1 cellular context compared by ENCODE assay signal in the genomic region with DNA sequence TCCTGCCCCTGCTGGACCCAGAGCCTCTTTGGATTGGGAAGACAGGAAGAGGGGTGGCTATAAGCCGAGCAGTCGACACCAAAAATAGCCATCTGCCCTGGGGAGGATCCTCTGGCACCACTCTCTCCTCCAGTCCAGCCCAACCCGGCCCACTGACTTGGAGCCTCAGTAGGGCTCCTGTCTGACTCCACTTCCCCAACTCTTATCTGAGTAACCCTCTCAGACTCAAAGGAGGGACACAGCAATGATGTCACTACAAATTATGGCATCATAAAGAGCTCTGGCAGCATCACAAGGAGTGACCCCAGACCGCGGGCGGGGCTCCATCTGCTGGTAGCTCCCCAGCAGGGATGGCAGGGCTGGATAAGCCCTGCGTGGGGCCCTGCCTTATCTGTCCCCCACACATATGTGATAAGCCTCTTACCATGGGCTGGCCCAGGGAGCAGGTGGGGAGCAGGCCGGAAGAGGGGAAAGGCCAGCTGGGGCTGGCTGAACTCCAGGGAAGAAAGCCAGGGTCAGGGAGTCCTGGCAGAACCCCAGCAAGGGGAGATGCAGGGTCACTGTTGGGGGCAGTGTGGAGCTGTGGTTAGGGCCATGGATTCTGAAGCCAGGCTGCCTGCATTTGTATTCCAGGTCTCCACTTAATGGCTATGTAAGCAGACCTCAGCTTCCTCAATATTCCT.
TF ChIP-seq lines count a peak whose summit lies in the region.

No MANE protein-coding gene starts in this region.

TF ChIP-seq in K562, 482 proteins besides CTCF, POLR2A, EP300 and RAD21 (continued from another document and continues in another):
- TF ChIP-seq, protein P1, sequence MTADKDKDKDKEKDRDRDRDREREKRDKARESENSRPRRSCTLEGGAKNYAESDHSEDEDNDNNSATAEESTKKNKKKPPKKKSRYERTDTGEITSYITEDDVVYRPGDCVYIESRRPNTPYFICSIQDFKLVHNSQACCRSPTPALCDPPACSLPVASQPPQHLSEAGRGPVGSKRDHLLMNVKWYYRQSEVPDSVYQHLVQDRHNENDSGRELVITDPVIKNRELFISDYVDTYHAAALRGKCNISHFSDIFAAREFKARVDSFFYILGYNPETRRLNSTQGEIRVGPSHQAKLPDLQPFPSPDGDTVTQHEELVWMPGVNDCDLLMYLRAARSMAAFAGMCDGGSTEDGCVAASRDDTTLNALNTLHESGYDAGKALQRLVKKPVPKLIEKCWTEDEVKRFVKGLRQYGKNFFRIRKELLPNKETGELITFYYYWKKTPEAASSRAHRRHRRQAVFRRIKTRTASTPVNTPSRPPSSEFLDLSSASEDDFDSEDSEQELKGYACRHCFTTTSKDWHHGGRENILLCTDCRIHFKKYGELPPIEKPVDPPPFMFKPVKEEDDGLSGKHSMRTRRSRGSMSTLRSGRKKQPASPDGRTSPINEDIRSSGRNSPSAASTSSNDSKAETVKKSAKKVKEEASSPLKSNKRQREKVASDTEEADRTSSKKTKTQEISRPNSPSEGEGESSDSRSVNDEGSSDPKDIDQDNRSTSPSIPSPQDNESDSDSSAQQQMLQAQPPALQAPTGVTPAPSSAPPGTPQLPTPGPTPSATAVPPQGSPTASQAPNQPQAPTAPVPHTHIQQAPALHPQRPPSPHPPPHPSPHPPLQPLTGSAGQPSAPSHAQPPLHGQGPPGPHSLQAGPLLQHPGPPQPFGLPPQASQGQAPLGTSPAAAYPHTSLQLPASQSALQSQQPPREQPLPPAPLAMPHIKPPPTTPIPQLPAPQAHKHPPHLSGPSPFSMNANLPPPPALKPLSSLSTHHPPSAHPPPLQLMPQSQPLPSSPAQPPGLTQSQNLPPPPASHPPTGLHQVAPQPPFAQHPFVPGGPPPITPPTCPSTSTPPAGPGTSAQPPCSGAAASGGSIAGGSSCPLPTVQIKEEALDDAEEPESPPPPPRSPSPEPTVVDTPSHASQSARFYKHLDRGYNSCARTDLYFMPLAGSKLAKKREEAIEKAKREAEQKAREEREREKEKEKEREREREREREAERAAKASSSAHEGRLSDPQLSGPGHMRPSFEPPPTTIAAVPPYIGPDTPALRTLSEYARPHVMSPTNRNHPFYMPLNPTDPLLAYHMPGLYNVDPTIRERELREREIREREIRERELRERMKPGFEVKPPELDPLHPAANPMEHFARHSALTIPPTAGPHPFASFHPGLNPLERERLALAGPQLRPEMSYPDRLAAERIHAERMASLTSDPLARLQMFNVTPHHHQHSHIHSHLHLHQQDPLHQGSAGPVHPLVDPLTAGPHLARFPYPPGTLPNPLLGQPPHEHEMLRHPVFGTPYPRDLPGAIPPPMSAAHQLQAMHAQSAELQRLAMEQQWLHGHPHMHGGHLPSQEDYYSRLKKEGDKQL (CRISPR knock-in tag; IDR thresholded peaks at IDR 0.05; ENCODE audit: borderline replicate concordance): no peak
- TF ChIP-seq PCBP1 (IDR thresholded peaks at IDR 0.05; ENCODE audit: low read depth, low read length, poor library complexity, severe bottlenecking) (peak; percentile 98), XRCC3 (IDR thresholded peaks at IDR 0.05) (no peak), ZNF263 (CRISPR knock-in tag; IDR thresholded peaks at IDR 0.05; ENCODE audit: borderline replicate concordance) (no peak; the same call in 1 of the 2 replicates), BDP1 (IDR thresholded peaks at IDR 0.05; ENCODE audit: insufficient read depth, insufficient read length) (no peak), ZNF134 (CRISPR knock-in tag; conservative IDR thresholded peaks at IDR 0.05) (peak; percentile 75; the same call in 1 of the 2 replicates), BRCA1 (IDR thresholded peaks at IDR 0.05) (no peak), BRCA1 (CRISPR knock-in tag; IDR thresholded peaks at IDR 0.05) (no peak), ZNF436 (CRISPR knock-in tag; IDR thresholded peaks at IDR 0.05) (no peak), ZBTB49 (CRISPR knock-in tag; IDR thresholded peaks at IDR 0.05; ENCODE audit: borderline replicate concordance) (no peak), MED1 (CRISPR knock-in tag; IDR thresholded peaks at IDR 0.05; ENCODE audit: borderline replicate concordance) (no peak), HMBOX1 (IDR thresholded peaks at IDR 0.05) (peak; percentile 51; the same call in 1 of the 2 replicates), SIX5 (IDR thresholded peaks at IDR 0.05; ENCODE audit: borderline replicate concordance in 1 of 2, insufficient read depth in 1 of 2, low read depth in 1 of 2, low read length in 2 of 2) (no peak), ATF1 (CRISPR knock-in tag; IDR thresholded peaks at IDR 0.05) (peak; percentile 77; the same call in 1 of the 2 replicates), ATF1 (tag; IDR thresholded peaks at IDR 0.05) (peak; percentile 99), RCOR1 (IDR thresholded peaks at IDR 0.05; ENCODE audit: borderline replicate concordance in 1 of 2, low read depth in 2 of 2, low read length in 2 of 2) (peak; percentile 95 to 99), EZH2 (IDR thresholded peaks at IDR 0.05; ENCODE audit: borderline replicate concordance, low read depth, low read length) (no peak), ZNF121 (CRISPR knock-in tag; conservative IDR thresholded peaks at IDR 0.05) (no peak), ZNF146 (CRISPR knock-in tag; IDR thresholded peaks at IDR 0.05; ENCODE audit: unreplicated experiment) (no peak), ELF4 (CRISPR knock-in tag; IDR thresholded peaks at IDR 0.05) (peak; percentile 99), ZNF445 (CRISPR knock-in tag; IDR thresholded peaks at IDR 0.05; ENCODE audit: low read depth) (peak; percentile 88), ILF3 (IDR thresholded peaks at IDR 0.05; ENCODE audit: borderline replicate concordance) (peak; percentile 94; the same call in 1 of the 2 replicates), HDAC1 (IDR thresholded peaks at IDR 0.05) (peak in 1 of 2 experiments; percentile 97; a peak in 3 of 4 replicates), CBFA2T3 (IDR thresholded peaks at IDR 0.05) (peak; percentile 100), CREM (IDR thresholded peaks at IDR 0.05; ENCODE audit: low read depth) (peak; percentile 100), E4F1 (CRISPR knock-in tag; IDR thresholded peaks at IDR 0.05; ENCODE audit: borderline replicate concordance) (no peak; the same call in 1 of the 2 replicates), JUNB (CRISPR knock-in tag; conservative IDR thresholded peaks at IDR 0.05) (0 out of 2 replicates have a peak, but pooled peaks have one; percentile 33), LARP7 (IDR thresholded peaks at IDR 0.05) (no peak), ZNF23 (CRISPR knock-in tag; IDR thresholded peaks at IDR 0.05) (peak; percentile 88), SREBF1 (IDR thresholded peaks at IDR 0.05; ENCODE audit: borderline replicate concordance, low read depth, low read length) (peak; percentile 68; the same call in 1 of the 2 replicates), CREB3 (tag; conservative IDR thresholded peaks at IDR 0.05; ENCODE audit: low read depth) (peak; percentile 93), CSDE1 (IDR thresholded peaks at IDR 0.05) (peak in 1 of 2 experiments; percentile 87; a peak in 2 of 4 replicates), ZNF165 (CRISPR knock-in tag; IDR thresholded peaks at IDR 0.05; ENCODE audit: borderline replicate concordance) (peak; percentile 71; the same call in 1 of the 2 replicates), NR2C1 (IDR thresholded peaks at IDR 0.05) (peak; percentile 90), NR2C1 (tag; IDR thresholded peaks at IDR 0.05) (peak; percentile 95), ETS2 (tag; IDR thresholded peaks at IDR 0.05; ENCODE audit: borderline replicate concordance, poor library complexity, severe bottlenecking) (no peak), FOXJ3 (CRISPR knock-in tag; IDR thresholded peaks at IDR 0.05) (no peak), SIN3A (IDR thresholded peaks at IDR 0.05; ENCODE audit: borderline replicate concordance in 2 of 2, control insufficient read depth in 1 of 2, low read depth in 2 of 2, low read length in 2 of 2) (peak; percentile 81 to 84; a peak in 2 of 4 replicates), ZNF589 (CRISPR knock-in tag; IDR thresholded peaks at IDR 0.05; ENCODE audit: low read depth) (peak; percentile 100), CBX3 (IDR thresholded peaks at IDR 0.05; ENCODE audit: borderline replicate concordance in 1 of 2, low read length in 2 of 2) (peak in 1 of 2 experiments; percentile 88; a peak in 2 of 3 replicates), CC2D1A (IDR thresholded peaks at IDR 0.05) (peak; percentile 99), KDM5B (IDR thresholded peaks at IDR 0.05; ENCODE audit: insufficient replicate concordance, low read depth, low read length) (no peak), KHSRP (IDR thresholded peaks at IDR 0.05) (peak; percentile 98), ZC3H8 (IDR thresholded peaks at IDR 0.05) (no peak), LCOR (CRISPR knock-in tag; IDR thresholded peaks at IDR 0.05) (peak; percentile 91), ZNF324 (CRISPR knock-in tag; IDR thresholded peaks at IDR 0.05) (peak; percentile 70; the same call in 1 of the 2 replicates), SETDB1 (IDR thresholded peaks at IDR 0.05; ENCODE audit: low read length) (no peak)
- TF ChIP-seq, protein P2, sequence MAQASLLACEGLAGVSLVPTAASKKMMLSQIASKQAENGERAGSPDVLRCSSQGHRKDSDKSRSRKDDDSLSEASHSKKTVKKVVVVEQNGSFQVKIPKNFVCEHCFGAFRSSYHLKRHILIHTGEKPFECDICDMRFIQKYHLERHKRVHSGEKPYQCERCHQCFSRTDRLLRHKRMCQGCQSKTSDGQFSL (CRISPR knock-in tag; IDR thresholded peaks at IDR 0.05): no peak
- TF ChIP-seq, protein P2 (tag; IDR thresholded peaks at IDR 0.05): no peak
- TF ChIP-seq, protein P3, sequence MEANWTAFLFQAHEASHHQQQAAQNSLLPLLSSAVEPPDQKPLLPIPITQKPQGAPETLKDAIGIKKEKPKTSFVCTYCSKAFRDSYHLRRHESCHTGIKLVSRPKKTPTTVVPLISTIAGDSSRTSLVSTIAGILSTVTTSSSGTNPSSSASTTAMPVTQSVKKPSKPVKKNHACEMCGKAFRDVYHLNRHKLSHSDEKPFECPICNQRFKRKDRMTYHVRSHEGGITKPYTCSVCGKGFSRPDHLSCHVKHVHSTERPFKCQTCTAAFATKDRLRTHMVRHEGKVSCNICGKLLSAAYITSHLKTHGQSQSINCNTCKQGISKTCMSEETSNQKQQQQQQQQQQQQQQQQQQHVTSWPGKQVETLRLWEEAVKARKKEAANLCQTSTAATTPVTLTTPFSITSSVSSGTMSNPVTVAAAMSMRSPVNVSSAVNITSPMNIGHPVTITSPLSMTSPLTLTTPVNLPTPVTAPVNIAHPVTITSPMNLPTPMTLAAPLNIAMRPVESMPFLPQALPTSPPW (CRISPR knock-in tag; IDR thresholded peaks at IDR 0.05): peak; percentile 99
- TF ChIP-seq, protein P4, sequence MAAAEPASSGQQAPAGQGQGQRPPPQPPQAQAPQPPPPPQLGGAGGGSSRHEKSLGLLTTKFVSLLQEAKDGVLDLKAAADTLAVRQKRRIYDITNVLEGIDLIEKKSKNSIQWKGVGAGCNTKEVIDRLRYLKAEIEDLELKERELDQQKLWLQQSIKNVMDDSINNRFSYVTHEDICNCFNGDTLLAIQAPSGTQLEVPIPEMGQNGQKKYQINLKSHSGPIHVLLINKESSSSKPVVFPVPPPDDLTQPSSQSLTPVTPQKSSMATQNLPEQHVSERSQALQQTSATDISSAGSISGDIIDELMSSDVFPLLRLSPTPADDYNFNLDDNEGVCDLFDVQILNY (CRISPR knock-in tag; IDR thresholded peaks at IDR 0.05): no peak; the same call in 1 of the 2 replicates
